In genomic region chr13:73717632-73718031, GRCh38 we compare ENCODE assay signal across 9 cellular contexts.
DNase-seq lines count a peak whose midpoint lies in the region; ATAC-seq and TF ChIP-seq lines count a peak whose summit lies in the region.
"Had no signal": no experiment of that assay in that cellular context is flagged by ENCODE, and none has a peak within 500 bp of the region (broad histone marks: within the 10 kb centered on the region; RNA-seq: fewer than 3 reads in every experiment).

No MANE protein-coding gene starts in this region.

- no peaks in the 10 kb centered on the region for H3K9me2 ChIP-seq in MM.1S (replicated peaks; ENCODE audit: insufficient read depth, low read length)

- peaks cover 15% of the 10 kb centered on the region; the same call in 1 of the 2 replicates for H3F3A ChIP-seq in MM.1S (ENCODE audit: insufficient read depth, low read length)

- H3K36me3 ChIP-seq in CD4-positive, CD25-positive, alpha-beta regulatory T cell (ENCODE audit: control insufficient read depth, insufficient read depth, low read length): peaks cover 27% of the 10 kb centered on the region
- H3K36me3 ChIP-seq in MM.1S (replicated peaks; ENCODE audit: insufficient read depth, low read length): no peaks in the 10 kb centered on the region

- DNase-seq in CD4-positive, CD25-positive, alpha-beta regulatory T cell: no peak
- DNase-seq in HFFc6: peak; percentile 41
- peak in 2 of 3 donors; percentile 5 to 10 for DNase-seq in immature natural killer cell
- no peak for DNase-seq in MM.1S
- no peak for DNase-seq in DMS153 treated with DMSO at 0.1 percent for 48 hours (lab: John Stamatoyannopoulos, UW; ENCODE audit: unreplicated experiment)
- DNase-seq: NCI-H2081 had no signal

- H3K9me3 ChIP-seq in CD4-positive, CD25-positive, alpha-beta regulatory T cell (ENCODE audit: control insufficient read depth in 2 of 2, low read length in 2 of 2): no peaks in the 10 kb centered on the region
- H3K9me3 ChIP-seq in MM.1S (replicated peaks; ENCODE audit: insufficient read depth, low read length): no peaks in the 10 kb centered on the region

- no peak for TF ChIP-seq CTCF in HFFc6 (IDR thresholded peaks at IDR 0.05)
- no peak for TF ChIP-seq CTCF in MM.1S (IDR thresholded peaks at IDR 0.05; ENCODE audit: low read length)

- H3K27ac Mint-ChIP-seq in CD4-positive, CD25-positive, alpha-beta regulatory T cell: peak overlapping the region; percentile 68 to 97 (median 93)
- H3K27ac Mint-ChIP-seq in HFFc6 (no peak overlapping the region), immature natural killer cell (peak overlapping the region; percentile 60 to 91 (median 86))
- peak overlapping the region; percentile 79 for H3K27ac Mint-ChIP-seq in activated naive CD4-positive, alpha-beta T cell treated with anti-CD3 and anti-CD28 coated beads, Interleukin-2, amount 50 U/mL, for 24 hours

- H3K79me2 ChIP-seq in MM.1S (ENCODE audit: low read length): no peaks in the 10 kb centered on the region

- H3K9me3 Mint-ChIP-seq in CD4-positive, CD25-positive, alpha-beta regulatory T cell: no peaks in the 10 kb centered on the region
- H3K9me3 Mint-ChIP-seq in HFFc6 (no peaks in the 10 kb centered on the region), immature natural killer cell (no peaks in the 10 kb centered on the region)
- no peaks in the 10 kb centered on the region for H3K9me3 Mint-ChIP-seq in activated naive CD4-positive, alpha-beta T cell treated with anti-CD3 and anti-CD28 coated beads, Interleukin-2, amount 50 U/mL, for 24 hours

- H2AFZ ChIP-seq in MM.1S (ENCODE audit: low read length): no peak overlapping the region

- peaks cover 23% of the 10 kb centered on the region for H3K36me3 Mint-ChIP-seq in CD4-positive, CD25-positive, alpha-beta regulatory T cell
- H3K36me3 Mint-ChIP-seq in HFFc6 (ENCODE audit: low read depth): peaks cover 17% of the 10 kb centered on the region
- H3K36me3 Mint-ChIP-seq in activated naive CD4-positive, alpha-beta T cell treated with anti-CD3 and anti-CD28 coated beads, Interleukin-2, amount 50 U/mL, for 24 hours: peaks cover 27% of the 10 kb centered on the region
- peaks cover 9 to 17% (median 11%) of the 10 kb centered on the region in 3 donors for H3K36me3 Mint-ChIP-seq in immature natural killer cell

- H3K4me3 Mint-ChIP-seq in CD4-positive, CD25-positive, alpha-beta regulatory T cell: peak overlapping the region in 1 of 4 donors; percentile 19
- H3K4me3 Mint-ChIP-seq in HFFc6 (no peak overlapping the region), immature natural killer cell (peak overlapping the region; percentile 7 to 52 (median 26))
- H3K4me3 Mint-ChIP-seq in activated naive CD4-positive, alpha-beta T cell treated with anti-CD3 and anti-CD28 coated beads, Interleukin-2, amount 50 U/mL, for 24 hours: peak overlapping the region; percentile 68

- no peak for ATAC-seq in CD4-positive, CD25-positive, alpha-beta regulatory T cell (ENCODE audit: low read depth in 2 of 2)
- ATAC-seq in GM18873 (IDR thresholded peaks at IDR 0.05; ENCODE audit: low FRiP score, unreplicated experiment) (no peak), HG03108 (IDR thresholded peaks at IDR 0.05; ENCODE audit: unreplicated experiment) (no peak)

- no peak overlapping the region for H3K4me2 ChIP-seq in MM.1S (ENCODE audit: low read depth, low read length)

- no peak overlapping the region for H3K4me3 ChIP-seq in CD4-positive, CD25-positive, alpha-beta regulatory T cell (ENCODE audit: low read depth, low read length)
- no peak overlapping the region for H3K4me3 ChIP-seq in MM.1S (ENCODE audit: low read length)

- H3K27me3 Mint-ChIP-seq in CD4-positive, CD25-positive, alpha-beta regulatory T cell: no peaks in the 10 kb centered on the region
- H3K27me3 Mint-ChIP-seq in HFFc6 (ENCODE audit: insufficient read depth) (peaks cover 6% of the 10 kb centered on the region; the same call in 1 of the 2 replicates), immature natural killer cell (ENCODE audit: low read depth in 3 of 3) (peaks cover 2 to 9% (median 2%) of the 10 kb centered on the region in 3 donors)
- no peaks in the 10 kb centered on the region for H3K27me3 Mint-ChIP-seq in activated naive CD4-positive, alpha-beta T cell treated with anti-CD3 and anti-CD28 coated beads, Interleukin-2, amount 50 U/mL, for 24 hours

- peaks cover 26 to 74% (median 52%) of the 10 kb centered on the region in 4 donors for H3K4me1 Mint-ChIP-seq in CD4-positive, CD25-positive, alpha-beta regulatory T cell
- H3K4me1 Mint-ChIP-seq in HFFc6 (ENCODE audit: low read depth): peaks cover 59% of the 10 kb centered on the region
- H3K4me1 Mint-ChIP-seq in activated naive CD4-positive, alpha-beta T cell treated with anti-CD3 and anti-CD28 coated beads, Interleukin-2, amount 50 U/mL, for 24 hours: peaks cover 77% of the 10 kb centered on the region
- peaks cover 50 to 78% of the 10 kb centered on the region in 2 donors for H3K4me1 Mint-ChIP-seq in immature natural killer cell

- no peaks in the 10 kb centered on the region for H3K27me3 ChIP-seq in CD4-positive, CD25-positive, alpha-beta regulatory T cell (ENCODE audit: control insufficient read depth, insufficient read depth, low read length)
- H3K27me3 ChIP-seq in MM.1S (replicated peaks; ENCODE audit: insufficient read depth, low read length): no peaks in the 10 kb centered on the region

- peaks cover 26% of the 10 kb centered on the region for H3K4me1 ChIP-seq in CD4-positive, CD25-positive, alpha-beta regulatory T cell (ENCODE audit: control insufficient read depth, insufficient read depth, low read length, poor library complexity, severe bottlenecking)
- peaks cover 18% of the 10 kb centered on the region for H3K4me1 ChIP-seq in MM.1S (ENCODE audit: low read length)

- H3K9ac ChIP-seq in MM.1S (ENCODE audit: low read length): no peak overlapping the region

- H3K27ac ChIP-seq in CD4-positive, CD25-positive, alpha-beta regulatory T cell (ENCODE audit: insufficient read depth, low read length, poor library complexity, severe bottlenecking): no peak overlapping the region
- no peak overlapping the region for H3K27ac ChIP-seq in MM.1S (ENCODE audit: low read length)

- H4K20me1 ChIP-seq in MM.1S (ENCODE audit: insufficient read depth, low read length): no peaks in the 10 kb centered on the region

Comparison
In these comparisons a context has a peak if more than half of its experiments do, and no peak if none do; other contexts are left out.
1. DNase-seq: peak in HFFc6 (single experiment) and immature natural killer cell (2 of 3); none in CD4-positive, CD25-positive, alpha-beta regulatory T cell (0 of 3), MM.1S (single experiment) and DMS153 treated with DMSO at 0.1 percent for 48 hours (single experiment).